1 cellular context compared by ENCODE assay signal in genomic region chr3:11170052-11170770, GRCh38.
TF ChIP-seq lines count a peak whose summit lies in the region.

No MANE protein-coding gene starts in this region.

TF ChIP-seq in IMR-90, 13 proteins besides CTCF, POLR2A, EP300 and RAD21 (continued from another document):
- TF ChIP-seq, protein P1, sequence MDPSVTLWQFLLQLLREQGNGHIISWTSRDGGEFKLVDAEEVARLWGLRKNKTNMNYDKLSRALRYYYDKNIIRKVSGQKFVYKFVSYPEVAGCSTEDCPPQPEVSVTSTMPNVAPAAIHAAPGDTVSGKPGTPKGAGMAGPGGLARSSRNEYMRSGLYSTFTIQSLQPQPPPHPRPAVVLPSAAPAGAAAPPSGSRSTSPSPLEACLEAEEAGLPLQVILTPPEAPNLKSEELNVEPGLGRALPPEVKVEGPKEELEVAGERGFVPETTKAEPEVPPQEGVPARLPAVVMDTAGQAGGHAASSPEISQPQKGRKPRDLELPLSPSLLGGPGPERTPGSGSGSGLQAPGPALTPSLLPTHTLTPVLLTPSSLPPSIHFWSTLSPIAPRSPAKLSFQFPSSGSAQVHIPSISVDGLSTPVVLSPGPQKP (IDR thresholded peaks at IDR 0.05; ENCODE audit: borderline replicate concordance, low read depth, low read length) = no peak
